1 cellular context compared by ENCODE assay signal in genomic region chr19:11964858-11965645, GRCh38.
A peak's percentile ranks its signal among the peaks of the same experiment; 100 is the strongest.
TF ChIP-seq lines count a peak whose summit lies in the region.

TSS of gene ZNF763 (plus strand) at chr19:11965040. CDS start at chr19:11965209, 169 bp downstream.

TF ChIP-seq in GM12878, 131 proteins besides CTCF, POLR2A, EP300 and RAD21 (continued from another document and continues in another):
- TF ChIP-seq PRDM15 (CRISPR knock-in tag; IDR thresholded peaks at IDR 0.05), result no peak
- TF ChIP-seq SIX5 (IDR thresholded peaks at IDR 0.05; ENCODE audit: low read depth, low read length, severe bottlenecking), result no peak
- TF ChIP-seq SP1 (IDR thresholded peaks at IDR 0.05; ENCODE audit: low read depth, low read length), result peak; percentile 59
- TF ChIP-seq MYC (IDR thresholded peaks at IDR 0.05; ENCODE audit: insufficient read depth, insufficient read length, insufficient replicate concordance, low read length, severe bottlenecking), result no peak
- TF ChIP-seq POLR2AphosphoS5 (IDR thresholded peaks at IDR 0.05; ENCODE audit: low read length), result peak; percentile 89
- no peak for TF ChIP-seq CUX1 (IDR thresholded peaks at IDR 0.05; ENCODE audit: insufficient replicate concordance, low read depth, low read length)
- TF ChIP-seq TCF3 (IDR thresholded peaks at IDR 0.05; ENCODE audit: borderline replicate concordance, insufficient read depth, low read depth, low read length), result no peak
- TF ChIP-seq RELA (IDR thresholded peaks at IDR 0.05; ENCODE audit: borderline replicate concordance, partially characterized antibody), result peak; percentile 34
- TF ChIP-seq PAX5 (IDR thresholded peaks at IDR 0.05; ENCODE audit: borderline replicate concordance, low read depth, low read length), result peak; percentile 54; the same call in 1 of the 2 replicates
- no peak for TF ChIP-seq CHD4 (IDR thresholded peaks at IDR 0.05)
- TF ChIP-seq MTA3 (IDR thresholded peaks at IDR 0.05; ENCODE audit: borderline replicate concordance, low read length), result no peak
- no peak for TF ChIP-seq SREBF2 (IDR thresholded peaks at IDR 0.05; ENCODE audit: low read length)
- TF ChIP-seq BCLAF1 (IDR thresholded peaks at IDR 0.05), result no peak
- TF ChIP-seq ATF7 (IDR thresholded peaks at IDR 0.05; ENCODE audit: low read depth), result 0 out of 2 replicates have a peak, but pooled peaks have one; percentile 36
- no peak for TF ChIP-seq ZNF592 (IDR thresholded peaks at IDR 0.05)
- peak; percentile 31 for TF ChIP-seq MEF2B (IDR thresholded peaks at IDR 0.05; ENCODE audit: partially characterized antibody, poor library complexity, severe bottlenecking)
- no peak for TF ChIP-seq FOXK2 (IDR thresholded peaks at IDR 0.05)
- peak; percentile 47 for TF ChIP-seq SPI1 (IDR thresholded peaks at IDR 0.05; ENCODE audit: borderline replicate concordance, insufficient read depth, low read depth, low read length)
- TF ChIP-seq ASH2L (IDR thresholded peaks at IDR 0.05; ENCODE audit: borderline replicate concordance, low read depth), result no peak
- no peak for TF ChIP-seq BRCA1 (IDR thresholded peaks at IDR 0.05; ENCODE audit: low read depth, low read length)
- TF ChIP-seq NFYA (IDR thresholded peaks at IDR 0.05; ENCODE audit: borderline replicate concordance, low read depth, low read length), result peak; percentile 13; the same call in 1 of the 2 replicates
- TF ChIP-seq YBX1 (IDR thresholded peaks at IDR 0.05), result no peak
- TF ChIP-seq TBL1XR1 (IDR thresholded peaks at IDR 0.05; ENCODE audit: low read depth, low read length), result peak; percentile 15; the same call in 1 of the 2 replicates
- no peak for TF ChIP-seq SUZ12 (IDR thresholded peaks at IDR 0.05; ENCODE audit: unreplicated experiment)
- peak in 1 of 2 experiments; percentile 82; a peak in 2 of 3 replicates for TF ChIP-seq EGR1 (IDR thresholded peaks at IDR 0.05; ENCODE audit: borderline replicate concordance in 1 of 2, low read depth in 2 of 2, low read length in 2 of 2)
- TF ChIP-seq BACH1 (IDR thresholded peaks at IDR 0.05; ENCODE audit: borderline replicate concordance), result no peak; the same call in 1 of the 2 replicates
- TF ChIP-seq ATF2 (IDR thresholded peaks at IDR 0.05; ENCODE audit: low read length), result 0 out of 2 replicates have a peak, but pooled peaks have one; percentile 29
- TF ChIP-seq PBX3 (IDR thresholded peaks at IDR 0.05; ENCODE audit: insufficient replicate concordance, low read depth, low read length), result peak; percentile 96
- peak; percentile 87 for TF ChIP-seq NR2F1 (conservative IDR thresholded peaks at IDR 0.05)
- no peak for TF ChIP-seq KAT2A (conservative IDR thresholded peaks at IDR 0.05; ENCODE audit: control insufficient read depth, low read depth, low read length)
- no peak for TF ChIP-seq RBBP5 (conservative IDR thresholded peaks at IDR 0.05)
- peak; percentile 99 for TF ChIP-seq PKNOX1 (IDR thresholded peaks at IDR 0.05)
- no peak for TF ChIP-seq ZZZ3 (IDR thresholded peaks at IDR 0.05; ENCODE audit: control insufficient read depth, insufficient read length, low read depth)
- no peak for TF ChIP-seq HDAC6 (IDR thresholded peaks at IDR 0.05; ENCODE audit: unreplicated experiment)
- peak; percentile 88 for TF ChIP-seq MTA2 (IDR thresholded peaks at IDR 0.05; ENCODE audit: low read depth)
- TF ChIP-seq ZNF207 (IDR thresholded peaks at IDR 0.05; ENCODE audit: borderline replicate concordance), result no peak; the same call in 1 of the 2 replicates
- no peak for TF ChIP-seq BCL11A (IDR thresholded peaks at IDR 0.05; ENCODE audit: low read depth, low read length)
- no peak; the same call in 1 of the 2 replicates for TF ChIP-seq IRF5 (IDR thresholded peaks at IDR 0.05; ENCODE audit: borderline replicate concordance)
- TF ChIP-seq FOXM1 (IDR thresholded peaks at IDR 0.05; ENCODE audit: low read depth, low read length), result no peak
